28 cellular contexts compared by ENCODE assay signal in genomic region chrX:9619581-9619980, GRCh38.
DNase-seq lines count a peak whose midpoint lies in the region; ATAC-seq and TF ChIP-seq lines count a peak whose summit lies in the region.
"Had no signal": no experiment of that assay in that cellular context is flagged by ENCODE, and none has a peak within 500 bp of the region (broad histone marks: within the 10 kb centered on the region; RNA-seq: fewer than 3 reads in every experiment).

No MANE protein-coding gene starts in this region.

- H2AFZ ChIP-seq in GM23338, result no peak overlapping the region
- H2AFZ ChIP-seq: GM23248, PC-9 had no signal

- H3K27me3 Mint-ChIP-seq in CD4-positive, CD25-positive, alpha-beta regulatory T cell, result no peaks in the 10 kb centered on the region
- H3K27me3 Mint-ChIP-seq in GM23338 (ENCODE audit: insufficient read depth, low read depth, poor library complexity), result no peaks in the 10 kb centered on the region
- H3K27me3 Mint-ChIP-seq in CD4-positive, alpha-beta memory T cell, result no peaks in the 10 kb centered on the region

- CTCF ChIA-PET in CD4-positive, alpha-beta memory T cell (lab: Charles Lee; ENCODE audit: partially characterized antibody), result no interaction called here

- no peak overlapping the region for H3K27ac ChIP-seq in CD4-positive, CD25-positive, alpha-beta regulatory T cell (ENCODE audit: insufficient read depth, low read length, poor library complexity, severe bottlenecking)
- H3K27ac ChIP-seq in GM23338 (ENCODE audit: low read depth) (no peak overlapping the region), WERI-Rb-1 (no peak overlapping the region)
- no peak overlapping the region for H3K27ac ChIP-seq in CD4-positive, alpha-beta memory T cell (ENCODE audit: low read depth, low read length)
- H3K27ac ChIP-seq: BLaER1 treated with 17β-estradiol and CSF1 and Interleukin-3, amounts not matched to agents 10 nM and 100 nM; GM23248; PC-9; SJCRH30 had no signal

- 0 out of 2 replicates have a peak, but pooled peaks cover 5% of the 10 kb centered on the region for H3K79me2 ChIP-seq in GM23338 (replicated peaks; ENCODE audit: insufficient read depth)

- POLR2A ChIA-PET in CD4-positive, alpha-beta memory T cell (lab: Charles Lee; ENCODE audit: partially characterized antibody), result no interaction called here

- H3K9me3 ChIP-seq in CD4-positive, CD25-positive, alpha-beta regulatory T cell (ENCODE audit: control insufficient read depth in 2 of 2, low read length in 2 of 2), result no peaks in the 10 kb centered on the region
- H3K9me3 ChIP-seq in WERI-Rb-1 (ENCODE audit: severe bottlenecking), result no peaks in the 10 kb centered on the region
- no peaks in the 10 kb centered on the region for H3K9me3 ChIP-seq in MG63
- H3K9me3 ChIP-seq in CD4-positive, alpha-beta memory T cell (ENCODE audit: control insufficient read depth in 1 of 2, low read length in 2 of 2), result no peaks in the 10 kb centered on the region
- H3K9me3 ChIP-seq: BLaER1 treated with 17β-estradiol and CSF1 and Interleukin-3, amounts not matched to agents 10 nM and 100 nM; SJCRH30 had no signal

- H4K20me1 ChIP-seq in GM23338 (replicated peaks; ENCODE audit: insufficient read depth), result no peaks in the 10 kb centered on the region

- H3K9me2 ChIP-seq in GM23338 (ENCODE audit: insufficient read depth), result no peaks in the 10 kb centered on the region

- H3K4me1 Mint-ChIP-seq in CD4-positive, CD25-positive, alpha-beta regulatory T cell, result peaks cover 9 to 52% (median 31%) of the 10 kb centered on the region in 4 donors
- peaks cover 18% of the 10 kb centered on the region for H3K4me1 Mint-ChIP-seq in GM23338
- peaks cover 29 to 41% (median 41%) of the 10 kb centered on the region in 4 donors for H3K4me1 Mint-ChIP-seq in CD4-positive, alpha-beta memory T cell

- no peak overlapping the region for H3K4me3 ChIP-seq in CD4-positive, CD25-positive, alpha-beta regulatory T cell (ENCODE audit: low read depth, low read length)
- H3K4me3 ChIP-seq in GM23338 (no peak overlapping the region), WERI-Rb-1 (ENCODE audit: low read depth, low read length) (no peak overlapping the region), MG63 (no peak overlapping the region)
- no peak overlapping the region for H3K4me3 ChIP-seq in CD4-positive, alpha-beta memory T cell (ENCODE audit: low read length in 2 of 2)
- H3K4me3 ChIP-seq: BLaER1 treated with 17β-estradiol and CSF1 and Interleukin-3, amounts not matched to agents 10 nM and 100 nM; GM23248; PC-9; SJCRH30 had no signal

- TF ChIP-seq CTCF in GM23338 (conservative IDR thresholded peaks at IDR 0.05; ENCODE audit: low read depth in 2 of 2) (peak; percentile 32 to 65), WERI-Rb-1 (IDR thresholded peaks at IDR 0.05; ENCODE audit: low read depth, low read length) (peak; percentile 46; the same call in 1 of the 2 replicates)

- no peaks in the 10 kb centered on the region for H3K36me3 Mint-ChIP-seq in CD4-positive, CD25-positive, alpha-beta regulatory T cell
- H3K36me3 Mint-ChIP-seq in GM23338 (ENCODE audit: low read depth), result peaks cover 7% of the 10 kb centered on the region; the same call in 1 of the 3 replicates
- H3K36me3 Mint-ChIP-seq in CD4-positive, alpha-beta memory T cell, result no peaks in the 10 kb centered on the region
- H3K36me3 Mint-ChIP-seq: CD8-positive, alpha-beta memory T cell had no signal

- no peak overlapping the region for H3K4me3 Mint-ChIP-seq in CD4-positive, CD25-positive, alpha-beta regulatory T cell
- no peak overlapping the region for H3K4me3 Mint-ChIP-seq in GM23338
- no peak overlapping the region for H3K4me3 Mint-ChIP-seq in CD4-positive, alpha-beta memory T cell
- H3K4me3 Mint-ChIP-seq: CD8-positive, alpha-beta memory T cell had no signal

- H3K4me2 ChIP-seq in GM23338, result no peak overlapping the region
- H3K4me2 ChIP-seq: BLaER1 treated with 17β-estradiol and CSF1 and Interleukin-3, amounts not matched to agents 10 nM and 100 nM; PC-9 had no signal

- ATAC-seq in CD4-positive, CD25-positive, alpha-beta regulatory T cell (ENCODE audit: low read depth in 2 of 2), result no peak
- ATAC-seq in GM23338, result peak; percentile 86
- ATAC-seq: HCT116, Right ventricle myocardium inferior, SK-N-SH treated with all-trans-retinoic acid at 6 μM for 48 hours had no signal

- peak overlapping the region in 2 of 3 donors; percentile 33 to 44 for H3K27ac Mint-ChIP-seq in CD4-positive, CD25-positive, alpha-beta regulatory T cell
- no peak overlapping the region for H3K27ac Mint-ChIP-seq in GM23338
- peak overlapping the region in 1 of 7 donors; percentile 66 for H3K27ac Mint-ChIP-seq in CD4-positive, alpha-beta memory T cell

- H3K36me3 ChIP-seq in CD4-positive, CD25-positive, alpha-beta regulatory T cell (ENCODE audit: control insufficient read depth, insufficient read depth, low read length), result no peaks in the 10 kb centered on the region
- H3K36me3 ChIP-seq in GM23338 (ENCODE audit: insufficient read depth) (no peaks in the 10 kb centered on the region), WERI-Rb-1 (no peaks in the 10 kb centered on the region), MG63 (no peaks in the 10 kb centered on the region)
- no peaks in the 10 kb centered on the region for H3K36me3 ChIP-seq in CD4-positive, alpha-beta memory T cell (ENCODE audit: insufficient read depth, low read length)
- H3K36me3 ChIP-seq: SJCRH30 had no signal

- no peak for DNase-seq in CD4-positive, CD25-positive, alpha-beta regulatory T cell
- peak; percentile 54 for DNase-seq in GM23338 (ENCODE audit: low spot score)
- no peak for DNase-seq in WERI-Rb-1
- peak; percentile 17 for DNase-seq in iPS-NIHi11 (ENCODE audit: low spot score)
- DNase-seq in MG63, result no peak
- DNase-seq in CD4-positive, alpha-beta memory T cell, result no peak
- no peak for DNase-seq in activated CD4-positive, CD25-positive, alpha-beta regulatory T cell treated with anti-CD3 and anti-CD28 coated beads, Interleukin-2, amount 50 U/mL, for 72 hours
- DNase-seq in NCI-H2081 treated with DMSO at 0.1 percent for 48 hours (lab: John Stamatoyannopoulos, UW), result no peak
- DNase-seq: AML-193; CD8-positive, alpha-beta memory T cell; DMS79 treated with DMSO at 0.1 percent for 48 hours; GM23248; IMR-90; KG1; MM.1S; NCI-H1694; NCI-H2029 treated with DMSO at 0.1 percent for 48 hours; NCI-H2171; NCI-H226; NCI-H524; NCI-H82; NK-92 treated with Interleukin-12 subunit alpha and Interleukin-12 subunit beta, amount 100 ng/mL, for 24 hours; PC-9; SJCRH30 had no signal

- intact Hi-C loops in CD4-positive, alpha-beta memory T cell (cut with micrococcal nuclease), result no loop called here

- H3K9me3 Mint-ChIP-seq in CD4-positive, CD25-positive, alpha-beta regulatory T cell, result peaks cover 0 to 1% (median 0%) of the 10 kb centered on the region in 7 donors
- H3K9me3 Mint-ChIP-seq in GM23338, result no peaks in the 10 kb centered on the region
- peaks cover 0 to 2% (median 0%) of the 10 kb centered on the region in 8 donors for H3K9me3 Mint-ChIP-seq in CD4-positive, alpha-beta memory T cell
- H3K9me3 Mint-ChIP-seq: CD8-positive, alpha-beta memory T cell had no signal

- H3K4me1 ChIP-seq in CD4-positive, CD25-positive, alpha-beta regulatory T cell (ENCODE audit: control insufficient read depth, insufficient read depth, low read length, poor library complexity, severe bottlenecking), result peaks cover 5% of the 10 kb centered on the region
- peaks cover 11% of the 10 kb centered on the region; the same call in 1 of the 2 replicates for H3K4me1 ChIP-seq in GM23338 (ENCODE audit: insufficient read depth)
- peaks cover 14% of the 10 kb centered on the region for H3K4me1 ChIP-seq in CD4-positive, alpha-beta memory T cell (ENCODE audit: insufficient read depth, low read length)
- H3K4me1 ChIP-seq: SJCRH30 had no signal

- H3K27me3 ChIP-seq in CD4-positive, CD25-positive, alpha-beta regulatory T cell (ENCODE audit: control insufficient read depth, insufficient read depth, low read length), result no peaks in the 10 kb centered on the region
- H3K27me3 ChIP-seq in GM23338 (ENCODE audit: insufficient read depth) (no peaks in the 10 kb centered on the region), WERI-Rb-1 (ENCODE audit: insufficient read depth, low read depth, severe bottlenecking) (peaks cover 10% of the 10 kb centered on the region), MG63 (no peaks in the 10 kb centered on the region)
- no peaks in the 10 kb centered on the region for H3K27me3 ChIP-seq in CD4-positive, alpha-beta memory T cell (ENCODE audit: insufficient read depth, low read length)
- H3K27me3 ChIP-seq: BLaER1 treated with 17β-estradiol and CSF1 and Interleukin-3, amounts not matched to agents 10 nM and 100 nM; SJCRH30 had no signal

- no peaks in the 10 kb centered on the region for H3F3A ChIP-seq in GM23338 (replicated peaks; ENCODE audit: low read depth)

TF ChIP-seq in GM23338, 12 proteins besides CTCF, POLR2A, EP300 and RAD21 (continues in another document):
- TF ChIP-seq NANOG (IDR thresholded peaks at IDR 0.05; ENCODE audit: borderline replicate concordance), result no peak

Comparison
In these comparisons a context has a peak if more than half of its experiments do, and no peak if none do; other contexts are left out.
1. DNase-seq: peak in GM23338 (single experiment) and iPS-NIHi11 (single experiment); none in CD4-positive, CD25-positive, alpha-beta regulatory T cell (0 of 3), WERI-Rb-1 (single experiment), MG63 (single experiment), CD4-positive, alpha-beta memory T cell (0 of 5), activated CD4-positive, CD25-positive, alpha-beta regulatory T cell treated with anti-CD3 and anti-CD28 coated beads, Interleukin-2, amount 50 U/mL, for 72 hours (single experiment) and NCI-H2081 treated with DMSO at 0.1 percent for 48 hours (single experiment).